ENCODE assay signal across 14 cellular contexts in genomic region chr2:240972636-240973521, GRCh38. TPM values are rescaled to one million over a fixed set of nuclear protein-coding genes. Genes with fewer than 3 reads are reported as not detected.
DNase-seq lines count a peak whose midpoint lies in the region; ATAC-seq and TF ChIP-seq lines count a peak whose summit lies in the region.
"Had no signal": no experiment of that assay in that cellular context is flagged by ENCODE, and none has a peak within 500 bp of the region (broad histone marks: within the 10 kb centered on the region; RNA-seq: fewer than 3 reads in every experiment).

No MANE protein-coding gene starts in this region.

- H3K4me1 ChIP-seq in BE2C (no peaks in the 10 kb centered on the region), PC-9 (replicated peaks; ENCODE audit: insufficient read depth) (no peaks in the 10 kb centered on the region)

- H3K4me3 ChIP-seq in BE2C (ENCODE audit: low read depth, low read length) (no peak overlapping the region), PC-9 (no peak overlapping the region)

- BruUV-seq in PC-9 (replicated peaks; lab: Mats Ljungman, UMichigan), result no TSS peak

- H4K20me1 ChIP-seq in PC-9 (ENCODE audit: insufficient read depth), result no peaks in the 10 kb centered on the region

- H3K79me2 ChIP-seq in PC-9 (ENCODE audit: low read depth), result no peaks in the 10 kb centered on the region

- POLR2A ChIA-PET in PC-9 (lab: Charles Lee; ENCODE audit: unreplicated experiment), result interaction anchor here (0.5 to 0.6 kb wide), 2 partner anchors 79 to 772 kb away, joined by 3 read pairs; no protein-coding TSS in a partner anchor

- ATAC-seq in SK-N-SH treated with all-trans-retinoic acid at 6 μM for 48 hours (peak; percentile 75), sciatic nerve (peak; percentile 89), HG03097 (IDR thresholded peaks at IDR 0.05; ENCODE audit: low FRiP score, unreplicated experiment) (no peak)
- ATAC-seq: Panc1 had no signal

- TF ChIP-seq CTCF in BE2C (IDR thresholded peaks at IDR 0.05; ENCODE audit: low read depth, low read length) (no peak), PC-9 (conservative IDR thresholded peaks at IDR 0.05) (no peak)

- CTCF ChIA-PET in PC-9 (lab: Charles Lee), result no interaction called here

- H2AFZ ChIP-seq in PC-9, result no peak overlapping the region

- H3K36me3 ChIP-seq in BE2C (no peaks in the 10 kb centered on the region), PC-9 (ENCODE audit: low read depth) (no peaks in the 10 kb centered on the region)

- DNase-seq in GM04504 (ENCODE audit: low read depth) (peak; percentile 40), head of caudate nucleus (peak in 33 of 42 donors; percentile 18 to 77 (median 56)), sciatic nerve (ENCODE audit: low spot score) (no peak), BE2C (no peak), PC-9 (no peak)
- DNase-seq in activated naive CD4-positive, alpha-beta T cell treated with anti-CD3 and anti-CD28 coated beads, Interleukin-2, amount 50 U/mL, for 16 hours, result no peak
- DNase-seq: activated B cell treated with CpG ODN at 0.5 μM for 24 hours; activated effector memory CD4-positive, alpha-beta T cell treated with Interleukin-2 at 50 U/mL for 16 hours; DND-41; NCI-H1436 treated with DMSO at 0.1 percent for 48 hours; occipital lobe had no signal

- H3K4me2 ChIP-seq in PC-9, result no peak overlapping the region

- H3F3A ChIP-seq in PC-9 (ENCODE audit: insufficient read depth, low read depth), result no peaks in the 10 kb centered on the region

- no peaks in the 10 kb centered on the region for H3K9me3 ChIP-seq in BE2C
- H3K9me3 ChIP-seq in PC-9 (ENCODE audit: insufficient read depth, low read depth), result no peaks in the 10 kb centered on the region

- intact Hi-C loops in head of caudate nucleus (cut with DNase I), result no loop called here
- intact Hi-C loops in sciatic nerve (cut with DNase I), result no loop called here
- intact Hi-C loops in PC-9 (cut with micrococcal nuclease; ENCODE audit: unreplicated experiment), result no loop called here

- no peaks in the 10 kb centered on the region for H3K9me2 ChIP-seq in PC-9 (ENCODE audit: insufficient read depth)

- H3K27me3 ChIP-seq in BE2C, result no peaks in the 10 kb centered on the region
- peaks cover 49% of the 10 kb centered on the region for H3K27me3 ChIP-seq in PC-9 (ENCODE audit: insufficient read depth, low read depth)

- H3K27ac ChIP-seq in PC-9, result no peak overlapping the region

TF ChIP-seq in SK-N-SH treated with all-trans-retinoic acid at 6 μM for 48 hours, 23 proteins besides CTCF, POLR2A, EP300 and RAD21:
- TF ChIP-seq, protein P1, sequence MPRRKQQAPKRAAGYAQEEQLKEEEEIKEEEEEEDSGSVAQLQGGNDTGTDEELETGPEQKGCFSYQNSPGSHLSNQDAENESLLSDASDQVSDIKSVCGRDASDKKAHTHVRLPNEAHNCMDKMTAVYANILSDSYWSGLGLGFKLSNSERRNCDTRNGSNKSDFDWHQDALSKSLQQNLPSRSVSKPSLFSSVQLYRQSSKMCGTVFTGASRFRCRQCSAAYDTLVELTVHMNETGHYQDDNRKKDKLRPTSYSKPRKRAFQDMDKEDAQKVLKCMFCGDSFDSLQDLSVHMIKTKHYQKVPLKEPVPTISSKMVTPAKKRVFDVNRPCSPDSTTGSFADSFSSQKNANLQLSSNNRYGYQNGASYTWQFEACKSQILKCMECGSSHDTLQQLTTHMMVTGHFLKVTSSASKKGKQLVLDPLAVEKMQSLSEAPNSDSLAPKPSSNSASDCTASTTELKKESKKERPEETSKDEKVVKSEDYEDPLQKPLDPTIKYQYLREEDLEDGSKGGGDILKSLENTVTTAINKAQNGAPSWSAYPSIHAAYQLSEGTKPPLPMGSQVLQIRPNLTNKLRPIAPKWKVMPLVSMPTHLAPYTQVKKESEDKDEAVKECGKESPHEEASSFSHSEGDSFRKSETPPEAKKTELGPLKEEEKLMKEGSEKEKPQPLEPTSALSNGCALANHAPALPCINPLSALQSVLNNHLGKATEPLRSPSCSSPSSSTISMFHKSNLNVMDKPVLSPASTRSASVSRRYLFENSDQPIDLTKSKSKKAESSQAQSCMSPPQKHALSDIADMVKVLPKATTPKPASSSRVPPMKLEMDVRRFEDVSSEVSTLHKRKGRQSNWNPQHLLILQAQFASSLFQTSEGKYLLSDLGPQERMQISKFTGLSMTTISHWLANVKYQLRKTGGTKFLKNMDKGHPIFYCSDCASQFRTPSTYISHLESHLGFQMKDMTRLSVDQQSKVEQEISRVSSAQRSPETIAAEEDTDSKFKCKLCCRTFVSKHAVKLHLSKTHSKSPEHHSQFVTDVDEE (CRISPR knock-in tag; IDR thresholded peaks at IDR 0.05), result 0 out of 2 replicates have a peak, but pooled peaks have one; percentile 40
- TF ChIP-seq, protein P2, sequence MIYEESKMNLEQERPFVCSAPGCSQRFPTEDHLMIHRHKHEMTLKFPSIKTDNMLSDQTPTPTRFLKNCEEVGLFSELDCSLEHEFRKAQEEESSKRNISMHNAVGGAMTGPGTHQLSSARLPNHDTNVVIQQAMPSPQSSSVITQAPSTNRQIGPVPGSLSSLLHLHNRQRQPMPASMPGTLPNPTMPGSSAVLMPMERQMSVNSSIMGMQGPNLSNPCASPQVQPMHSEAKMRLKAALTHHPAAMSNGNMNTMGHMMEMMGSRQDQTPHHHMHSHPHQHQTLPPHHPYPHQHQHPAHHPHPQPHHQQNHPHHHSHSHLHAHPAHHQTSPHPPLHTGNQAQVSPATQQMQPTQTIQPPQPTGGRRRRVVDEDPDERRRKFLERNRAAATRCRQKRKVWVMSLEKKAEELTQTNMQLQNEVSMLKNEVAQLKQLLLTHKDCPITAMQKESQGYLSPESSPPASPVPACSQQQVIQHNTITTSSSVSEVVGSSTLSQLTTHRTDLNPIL (CRISPR knock-in tag; IDR thresholded peaks at IDR 0.05; ENCODE audit: low read depth), result no peak
- TF ChIP-seq TCF4 (CRISPR knock-in tag; IDR thresholded peaks at IDR 0.05; ENCODE audit: borderline replicate concordance), result peak; percentile 67; the same call in 1 of the 2 replicates
TF ChIP-seq in SK-N-SH treated with all-trans-retinoic acid at 6 μM for 48 hours: peak in this region for 2.

RNA-seq across cellular contexts. Expression of gene SNED1, which starts 25.5 kb away (rescaled TPM):
- total RNA-seq in sciatic nerve (148 TPM), PC-9 (2021) (2.8 and 9.6 TPM in 2 replicates)
- polyA plus RNA-seq in BE2C (2012; ENCODE audit: insufficient read depth, insufficient read length, low read depth), result 1.6 TPM

Comparison
In these comparisons a context has a peak if more than half of its experiments do, and no peak if none do; other contexts are left out.
1. DNase-seq: peak in GM04504 (single experiment) and head of caudate nucleus (33 of 42); none in sciatic nerve (single experiment), activated naive CD4-positive, alpha-beta T cell treated with anti-CD3 and anti-CD28 coated beads, Interleukin-2, amount 50 U/mL, for 16 hours (single experiment), BE2C (single experiment) and PC-9 (0 of 2).
2. RNA of gene SNED1, which starts 25.5 kb away (total RNA-seq): 148 TPM in sciatic nerve (single experiment); 2.8 to 9.6 TPM in PC-9; every median in the first group is over 10 times any median in the second.